In genomic region chr7:123780472-123780871, GRCh38 we compare ENCODE assay signal across 1 cellular context.
A peak's percentile ranks its signal among the peaks of the same experiment; 100 is the strongest.
TF ChIP-seq lines count a peak whose summit lies in the region.
"Not testable (repeated sequence)": the region's sequence is repeated elsewhere in the genome, so short reads cannot be mapped to it uniquely, and the experiment has no call there.

No MANE protein-coding gene starts in this region.

TF ChIP-seq in K562, 482 proteins besides CTCF, POLR2A, EP300 and RAD21:
- TF ChIP-seq ZNF592 (IDR thresholded peaks at IDR 0.05) (peak; percentile 76; the same call in 1 of the 2 replicates), DDX20 (tag; IDR thresholded peaks at IDR 0.05; ENCODE audit: low read depth) (peak; percentile 71; the same call in 1 of the 2 replicates), ID3 (CRISPR knock-in tag; IDR thresholded peaks at IDR 0.05) (0 out of 2 replicates have a peak, but pooled peaks have one; percentile 42), NR4A1 (tag; IDR thresholded peaks at IDR 0.05) (peak; percentile 51; the same call in 1 of the 2 replicates), SMAD4 (CRISPR knock-in tag; conservative IDR thresholded peaks at IDR 0.05) (peak; percentile 81), PTTG1 (tag; IDR thresholded peaks at IDR 0.05; ENCODE audit: low read depth) (peak; percentile 65; the same call in 1 of the 2 replicates), CREB3 (tag; conservative IDR thresholded peaks at IDR 0.05; ENCODE audit: low read depth) (0 out of 2 replicates have a peak, but pooled peaks have one; percentile 41), ETV1 (tag; conservative IDR thresholded peaks at IDR 0.05; ENCODE audit: low read depth) (0 out of 2 replicates have a peak, but pooled peaks have one; percentile 25), KLF6 (CRISPR knock-in tag; IDR thresholded peaks at IDR 0.05; ENCODE audit: borderline replicate concordance) (peak; percentile 75; the same call in 1 of the 2 replicates), NFRKB (IDR thresholded peaks at IDR 0.05; ENCODE audit: low read depth) (0 out of 2 replicates have a peak, but pooled peaks have one; percentile 33), GTF2A2 (tag; IDR thresholded peaks at IDR 0.05) (peak; percentile 62; the same call in 1 of the 2 replicates), HDAC8 (tag; IDR thresholded peaks at IDR 0.05) (0 out of 2 replicates have a peak, but pooled peaks have one; percentile 45), MECOM (CRISPR knock-in tag; IDR thresholded peaks at IDR 0.05) (peak; percentile 61), ZNF41 (CRISPR knock-in tag; conservative IDR thresholded peaks at IDR 0.05) (0 out of 2 replicates have a peak, but pooled peaks have one; percentile 36)
- not testable (repeated sequence) for TF ChIP-seq ID3 (tag; IDR thresholded peaks at IDR 0.05); NR4A1 (CRISPR knock-in tag; IDR thresholded peaks at IDR 0.05)
